ENCODE assay signal across 7 cellular contexts in the genomic region with DNA sequence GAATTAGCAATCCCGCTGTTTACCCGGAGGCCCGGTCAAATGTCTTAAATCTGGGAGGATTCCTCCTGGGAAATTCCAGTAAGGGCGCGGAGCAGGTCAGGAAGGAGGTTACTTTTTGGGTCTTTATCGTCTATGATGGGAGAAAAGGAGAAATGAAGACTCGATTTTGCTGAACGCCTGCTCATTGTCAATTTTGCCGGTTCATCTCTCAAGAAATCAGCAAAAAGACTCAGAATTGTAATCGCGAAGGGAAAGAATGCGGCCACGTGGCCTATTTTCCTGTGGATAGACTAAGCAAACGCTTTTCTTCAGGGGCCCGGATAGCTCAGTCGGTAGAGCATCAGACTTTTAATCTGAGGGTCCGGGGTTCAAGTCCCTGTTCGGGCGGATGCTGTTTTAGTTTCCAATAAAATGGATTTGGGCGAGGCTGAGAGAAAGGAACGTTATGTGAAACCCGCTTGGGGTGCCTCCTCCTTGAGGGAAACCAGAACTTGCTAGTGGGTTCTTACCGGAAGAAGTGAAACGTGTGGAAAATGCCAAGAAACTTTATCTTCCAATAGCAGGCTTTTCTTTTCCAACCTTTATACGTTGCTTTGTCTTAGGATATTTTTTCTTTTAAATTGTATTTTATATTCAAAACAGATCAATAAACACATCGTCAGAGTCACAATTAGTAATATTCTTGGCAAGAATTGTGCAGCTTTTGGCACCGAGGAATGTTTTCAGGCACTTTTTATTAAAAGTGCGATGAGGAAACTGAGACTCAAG. TPM values are rescaled to one million over a fixed set of nuclear protein-coding genes. Genes with fewer than 3 reads are reported as not detected.
DNase-seq lines count a peak whose midpoint lies in the region; ATAC-seq, FAIRE-seq and TF ChIP-seq lines count a peak whose summit lies in the region.

No MANE protein-coding gene starts in this region.

- H3K27ac Mint-ChIP-seq in astrocyte (ENCODE audit: unreplicated experiment) = peak overlapping the region; percentile 87

- DNase-seq in MG63 (peak; percentile 78), T-helper 1 cell (peak in 4 of 5 donors; percentile 15 to 60 (median 26)), astrocyte (ENCODE audit: low read depth) (peak; percentile 82), smooth muscle cell of the brain vasculature (ENCODE audit: low read depth, low spot score) (peak; percentile 62)

- H3K9me3 Mint-ChIP-seq in astrocyte (ENCODE audit: unreplicated experiment) = no peaks in the 10 kb centered on the region

- H2AFZ ChIP-seq in astrocyte (ENCODE audit: low read depth, low read length) = peak overlapping the region; percentile 92

- H3K4me2 ChIP-seq in astrocyte (ENCODE audit: low read length) = peak overlapping the region; percentile 93

- H3K27ac ChIP-seq in astrocyte (ENCODE audit: low read depth, low read length) = peak overlapping the region; percentile 77
- no peak overlapping the region for H3K27ac ChIP-seq in iPS-20b (ENCODE audit: low read length)

- no peak for TF ChIP-seq CTCF in astrocyte (IDR thresholded peaks at IDR 0.05; ENCODE audit: insufficient read depth, low read depth, low read length)

- H3K27me3 ChIP-seq in MG63 (no peaks in the 10 kb centered on the region), astrocyte (ENCODE audit: insufficient read depth, low read length) (no peaks in the 10 kb centered on the region), iPS-20b (ENCODE audit: insufficient read depth, low read length) (0 out of 2 replicates have a peak, but pooled peaks cover 5% of the 10 kb centered on the region)

- ATAC-seq in GM18502 (IDR thresholded peaks at IDR 0.05; ENCODE audit: poor library complexity, unreplicated experiment) = peak; percentile 24
- no peak for ATAC-seq in HG03175 (IDR thresholded peaks at IDR 0.05; ENCODE audit: unreplicated experiment)

- no peak for FAIRE-seq in astrocyte (lab: Jason Lieb, UNC)

- peaks cover 4% of the 10 kb centered on the region for H3K4me1 Mint-ChIP-seq in astrocyte (ENCODE audit: low read depth, unreplicated experiment)

- H3K9me3 ChIP-seq in MG63 = no peaks in the 10 kb centered on the region
- no peaks in the 10 kb centered on the region for H3K9me3 ChIP-seq in astrocyte (ENCODE audit: insufficient read depth, low read depth, low read length)
- no peaks in the 10 kb centered on the region for H3K9me3 ChIP-seq in iPS-20b (ENCODE audit: insufficient read depth, low read depth, low read length)

- H3K4me3 Mint-ChIP-seq in astrocyte (ENCODE audit: unreplicated experiment) = peak overlapping the region; percentile 95

- H3K27me3 Mint-ChIP-seq in astrocyte (ENCODE audit: low read depth, unreplicated experiment) = no peaks in the 10 kb centered on the region

- H3K4me1 ChIP-seq in astrocyte (ENCODE audit: insufficient read depth, low read length) (peaks cover 4% of the 10 kb centered on the region), iPS-20b (ENCODE audit: insufficient read depth, low read length) (peaks cover 7% of the 10 kb centered on the region; the same call in 1 of the 2 replicates)

- H3K4me3 ChIP-seq in MG63 (peak overlapping the region; percentile 62), astrocyte (ENCODE audit: insufficient read depth, low read depth, low read length) (peak overlapping the region; percentile 84), iPS-20b (ENCODE audit: low read length) (peak overlapping the region; percentile 86)

- H3K36me3 ChIP-seq in MG63 = no peaks in the 10 kb centered on the region
- no peaks in the 10 kb centered on the region for H3K36me3 ChIP-seq in astrocyte (ENCODE audit: insufficient read depth, low read length)
- H3K36me3 ChIP-seq in iPS-20b (ENCODE audit: insufficient read depth, low read depth, low read length) = no peaks in the 10 kb centered on the region

- peak overlapping the region; percentile 89 for H3K9ac ChIP-seq in astrocyte (ENCODE audit: low read length)
- H3K9ac ChIP-seq in iPS-20b (ENCODE audit: low read depth, low read length) = peak overlapping the region; percentile 60; the same call in 1 of the 2 replicates

- H4K20me1 ChIP-seq in astrocyte (ENCODE audit: insufficient read depth, low read length) = no peaks in the 10 kb centered on the region

- no peaks in the 10 kb centered on the region for H3K79me2 ChIP-seq in astrocyte (ENCODE audit: insufficient read depth, low read length)

- no peaks in the 10 kb centered on the region for H3K36me3 Mint-ChIP-seq in astrocyte (ENCODE audit: low read depth, unreplicated experiment)

RNA-seq across cellular contexts. Expression of gene OR4D9, which starts 45.0 kb away (rescaled TPM):
- not detected in 2 replicates for total RNA-seq in MG63 (2014; rRNA removed; shearing (Covaris generic); ENCODE audit: low replicate concordance)
- total RNA-seq in astrocyte = not detected in 2 replicates

RNA-seq across cellular contexts. Expression of gene OR4D11, which starts 52.9 kb away (rescaled TPM):
- total RNA-seq in MG63 (2014; rRNA removed; shearing (Covaris generic); ENCODE audit: low replicate concordance) = not detected in 2 replicates
- not detected in 2 replicates for total RNA-seq in astrocyte

RNA-seq across cellular contexts. Expression of gene OSBP, which starts 59.3 kb away (rescaled TPM):
- total RNA-seq in MG63 (2014; rRNA removed; shearing (Covaris generic); ENCODE audit: low replicate concordance) = 19.1 and 23.8 TPM in 2 replicates
- total RNA-seq in astrocyte = 48.6 and 52.0 TPM in 2 replicates

Comparison
In these comparisons a context has a peak if more than half of its experiments do, and no peak if none do; other contexts are left out.
1. DNase-seq: peak in every context shown above with its lines; median percentile 82 in astrocyte; 78 in MG63; 62 in smooth muscle cell of the brain vasculature; 26 in T-helper 1 cell.